In genomic region chr4:86594559-86595425, GRCh38 we compare ENCODE assay signal across 1 cellular context.
TF ChIP-seq lines count a peak whose summit lies in the region.

No MANE protein-coding gene starts in this region.

TF ChIP-seq in WTC11, 78 proteins besides CTCF, POLR2A, EP300 and RAD21 (continued from another document):
- TF ChIP-seq AFF4 (CRISPR knock-in tag; IDR thresholded peaks at IDR 0.05; ENCODE audit: borderline replicate concordance) (no peak), MAX (CRISPR knock-in tag; IDR thresholded peaks at IDR 0.05) (peak; percentile 31; the same call in 1 of the 2 replicates), ZBTB21 (CRISPR knock-in tag; IDR thresholded peaks at IDR 0.05; ENCODE audit: borderline replicate concordance) (no peak), KAT7 (CRISPR knock-in tag; IDR thresholded peaks at IDR 0.05; ENCODE audit: borderline replicate concordance) (no peak; the same call in 1 of the 2 replicates), SP1 (CRISPR knock-in tag; conservative IDR thresholded peaks at IDR 0.05) (no peak), MXD4 (CRISPR knock-in tag; IDR thresholded peaks at IDR 0.05; ENCODE audit: borderline replicate concordance) (no peak), TP53 (CRISPR knock-in tag; IDR thresholded peaks at IDR 0.05) (no peak), RORB (CRISPR knock-in tag; IDR thresholded peaks at IDR 0.05) (no peak), OVOL2 (CRISPR knock-in tag; IDR thresholded peaks at IDR 0.05; ENCODE audit: borderline replicate concordance) (no peak), STAT6 (CRISPR knock-in tag; conservative IDR thresholded peaks at IDR 0.05; ENCODE audit: low read depth) (no peak), CREM (CRISPR knock-in tag; IDR thresholded peaks at IDR 0.05) (peak; percentile 5; the same call in 1 of the 2 replicates), PRRX2 (CRISPR knock-in tag; IDR thresholded peaks at IDR 0.05) (no peak), ZNF671 (CRISPR knock-in tag; IDR thresholded peaks at IDR 0.05) (no peak), USF2 (CRISPR knock-in tag; IDR thresholded peaks at IDR 0.05) (no peak)
- TF ChIP-seq, protein P1, sequence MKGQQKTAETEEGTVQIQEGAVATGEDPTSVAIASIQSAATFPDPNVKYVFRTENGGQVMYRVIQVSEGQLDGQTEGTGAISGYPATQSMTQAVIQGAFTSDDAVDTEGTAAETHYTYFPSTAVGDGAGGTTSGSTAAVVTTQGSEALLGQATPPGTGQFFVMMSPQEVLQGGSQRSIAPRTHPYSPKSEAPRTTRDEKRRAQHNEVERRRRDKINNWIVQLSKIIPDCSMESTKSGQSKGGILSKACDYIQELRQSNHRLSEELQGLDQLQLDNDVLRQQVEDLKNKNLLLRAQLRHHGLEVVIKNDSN (CRISPR knock-in tag; IDR thresholded peaks at IDR 0.05), result 0 out of 2 replicates have a peak, but pooled peaks have one; percentile 2
- TF ChIP-seq, protein P2, sequence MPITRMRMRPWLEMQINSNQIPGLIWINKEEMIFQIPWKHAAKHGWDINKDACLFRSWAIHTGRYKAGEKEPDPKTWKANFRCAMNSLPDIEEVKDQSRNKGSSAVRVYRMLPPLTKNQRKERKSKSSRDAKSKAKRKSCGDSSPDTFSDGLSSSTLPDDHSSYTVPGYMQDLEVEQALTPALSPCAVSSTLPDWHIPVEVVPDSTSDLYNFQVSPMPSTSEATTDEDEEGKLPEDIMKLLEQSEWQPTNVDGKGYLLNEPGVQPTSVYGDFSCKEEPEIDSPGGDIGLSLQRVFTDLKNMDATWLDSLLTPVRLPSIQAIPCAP (CRISPR knock-in tag; IDR thresholded peaks at IDR 0.05), result 0 out of 2 replicates have a peak, but pooled peaks have one; percentile 14
